Comparison of ENCODE assay signal across 8 cellular contexts in genomic region chr1:231625042-231625441, GRCh38. TPM values are rescaled to one million over a fixed set of nuclear protein-coding genes. Genes with fewer than 3 reads are reported as not detected.
DNase-seq lines count a peak whose midpoint lies in the region; ATAC-seq, FAIRE-seq and TF ChIP-seq lines count a peak whose summit lies in the region.
"Not testable (repeated sequence)": the region's sequence is repeated elsewhere in the genome, so short reads cannot be mapped to it uniquely, and the experiment has no call there.

No MANE protein-coding gene starts in this region.

- H4K20me1 ChIP-seq in K562 (replicated peaks; ENCODE audit: control insufficient read depth, insufficient read depth, low read length), result not testable (repeated sequence)

- in situ Hi-C loops in K562 (cut with MboI), result not testable (repeated sequence)

- CTCF ChIA-PET in CD4-positive, alpha-beta T cell (lab: Charles Lee); K562 (lab: Yijun Ruan, JAX; ENCODE audit: low intra/inter-chr PET ratio): not testable (repeated sequence)
- CTCF ChIA-PET in HEK293 (lab: Yijun Ruan, JAX), result interaction anchor here (1.0 kb wide), 1 partner anchor 20 kb away, joined by 3 read pairs; no protein-coding TSS in a partner anchor

- H3K9ac ChIP-seq in K562 (ENCODE audit: insufficient read depth in 1 of 2, low read depth in 2 of 2, low read length in 2 of 2), result not testable (repeated sequence)

- TF ChIP-seq EP300 in K562 (IDR thresholded peaks at IDR 0.05; ENCODE audit: low read length), result not testable (repeated sequence)

- H3K4me2 ChIP-seq in K562 (ENCODE audit: insufficient read depth, low read length), result not testable (repeated sequence)

- TF ChIP-seq CTCF in CD4-positive, alpha-beta T cell (IDR thresholded peaks at IDR 0.05); HEK293 (tag by site-specific recombination; IDR thresholded peaks at IDR 0.05); K562 (IDR thresholded peaks at IDR 0.05 in 2 of 3, conservative IDR thresholded peaks at IDR 0.05 in 1 of 3; ENCODE audit: insufficient read depth in 2 of 3, low read depth in 1 of 3, low read length in 3 of 3); mesothelial cell of epicardium (IDR thresholded peaks at IDR 0.05; ENCODE audit: unreplicated experiment); natural killer cell (IDR thresholded peaks at IDR 0.05); progenitor cell of endocrine pancreas (IDR thresholded peaks at IDR 0.05; ENCODE audit: unreplicated experiment): not testable (repeated sequence)

- not testable (repeated sequence) for H3K9me3 ChIP-seq in CD4-positive, alpha-beta T cell (ENCODE audit: control insufficient read depth, low read length); HEK293 (ENCODE audit: control insufficient read depth, insufficient read depth, low read depth, low read length); T-helper 17 cell (ENCODE audit: control insufficient read depth, low read length, poor library complexity, severe bottlenecking); K562 (replicated peaks; ENCODE audit: control insufficient read depth, insufficient read depth, low read depth, low read length)

- not testable (repeated sequence) for ATAC-seq in CD4-positive, alpha-beta T cell (ENCODE audit: poor library complexity); T-helper 17 cell; K562; natural killer cell

- H3K4me3 Mint-ChIP-seq in CD4-positive, alpha-beta T cell, result peak overlapping the region; percentile 82
- peak overlapping the region; percentile 56 for H3K4me3 Mint-ChIP-seq in T-helper 17 cell
- peak overlapping the region; percentile 5 for H3K4me3 Mint-ChIP-seq in activated T-helper 1 cell treated with anti-CD3 and anti-CD28 coated beads, Interleukin-12 subunit alpha, Interleukin-12 subunit beta, Interleukin-2, Interleukin-4 antibody, amounts not matched to agents 30 ng/mL and 10 ng/mL and 1 ng/mL, durations not matched to agents 14 hours and 24 hours and 36 hours
- peak overlapping the region; percentile 14 for H3K4me3 Mint-ChIP-seq in mesothelial cell of epicardium
- peak overlapping the region; percentile 62 for H3K4me3 Mint-ChIP-seq in natural killer cell
- H3K4me3 Mint-ChIP-seq in progenitor cell of endocrine pancreas (ENCODE audit: low read depth), result peak overlapping the region; percentile 32

- not testable (repeated sequence) for H3K36me3 ChIP-seq in HEK293 (ENCODE audit: control insufficient read depth in 2 of 2, insufficient read depth in 1 of 2, low read length in 2 of 2); K562 (ENCODE audit: control insufficient read depth, insufficient read depth, low read length)

- not testable (repeated sequence) for DNase-seq in CD4-positive, alpha-beta T cell; T-helper 17 cell; activated T-helper 1 cell treated with anti-CD3 and anti-CD28 coated beads, Interleukin-12 subunit alpha, Interleukin-12 subunit beta, Interleukin-2, Interleukin-4 antibody, amounts not matched to agents 30 ng/mL and 10 ng/mL and 1 ng/mL, durations not matched to agents 14 hours and 24 hours and 36 hours (ENCODE audit: low spot score); K562 (ENCODE audit: extremely low read depth in 1 of 4, low spot score in 3 of 4); mesothelial cell of epicardium (ENCODE audit: low spot score in 2 of 2, unreplicated experiment in 2 of 2); natural killer cell; progenitor cell of endocrine pancreas (ENCODE audit: low spot score, unreplicated experiment)

- FAIRE-seq in K562 (lab: Jason Lieb, UNC), result not testable (repeated sequence)

- H2AFZ ChIP-seq in K562 (ENCODE audit: low read depth, low read length), result not testable (repeated sequence)

- H3K79me2 ChIP-seq in K562 (ENCODE audit: control insufficient read depth, insufficient read depth, low read length), result not testable (repeated sequence)

- H3K4me1 Mint-ChIP-seq in CD4-positive, alpha-beta T cell (ENCODE audit: low read depth), result peaks cover 33% of the 10 kb centered on the region
- H3K4me1 Mint-ChIP-seq in T-helper 17 cell (peaks cover 22% of the 10 kb centered on the region), mesothelial cell of epicardium (peaks cover 13% of the 10 kb centered on the region), natural killer cell (peaks cover 24 to 27% of the 10 kb centered on the region in 2 donors)
- peaks cover 23% of the 10 kb centered on the region for H3K4me1 Mint-ChIP-seq in activated T-helper 1 cell treated with anti-CD3 and anti-CD28 coated beads, Interleukin-12 subunit alpha, Interleukin-12 subunit beta, Interleukin-2, Interleukin-4 antibody, amounts not matched to agents 30 ng/mL and 10 ng/mL and 1 ng/mL, durations not matched to agents 14 hours and 24 hours and 36 hours (ENCODE audit: low read depth)
- H3K4me1 Mint-ChIP-seq in progenitor cell of endocrine pancreas (ENCODE audit: low read depth), result not testable (repeated sequence)

- not testable (repeated sequence) for BruUV-seq in K562 (replicated peaks; lab: Mats Ljungman, UMichigan)

- H3K4me1 ChIP-seq in HEK293 (ENCODE audit: control insufficient read depth, insufficient read depth, low read length), result peaks cover 13% of the 10 kb centered on the region
- H3K4me1 ChIP-seq in K562 (replicated peaks in 1 of 2; ENCODE audit: control insufficient read depth in 2 of 2, insufficient read depth in 2 of 2, low read length in 2 of 2), result peaks cover 0 to 11% of the 10 kb centered on the region in 2 experiments; a peak in 3 of 5 replicates

- peak overlapping the region; percentile 16 for H3K27ac Mint-ChIP-seq in CD4-positive, alpha-beta T cell
- H3K27ac Mint-ChIP-seq in T-helper 17 cell; activated T-helper 1 cell treated with anti-CD3 and anti-CD28 coated beads, Interleukin-12 subunit alpha, Interleukin-12 subunit beta, Interleukin-2, Interleukin-4 antibody, amounts not matched to agents 30 ng/mL and 10 ng/mL and 1 ng/mL, durations not matched to agents 14 hours and 24 hours and 36 hours; mesothelial cell of epicardium; natural killer cell; progenitor cell of endocrine pancreas: not testable (repeated sequence)

- not testable (repeated sequence) for H3K4me3 ChIP-seq in HEK293 (ENCODE audit: low read depth, low read length); K562

- H3K27ac ChIP-seq in CD4-positive, alpha-beta T cell (ENCODE audit: low read depth, low read length); HEK293 (ENCODE audit: extremely low read depth, low read depth, low read length); K562 (ENCODE audit: extremely low read depth, low read depth, low read length): not testable (repeated sequence)

- H3K9me1 ChIP-seq in K562 (ENCODE audit: control insufficient read depth, insufficient read depth, low read length), result not testable (repeated sequence)

- TF ChIP-seq POLR2A in K562 (conservative IDR thresholded peaks at IDR 0.05), result not testable (repeated sequence)

- H3K27me3 ChIP-seq in CD4-positive, alpha-beta T cell (ENCODE audit: control insufficient read depth, insufficient read depth, low read length), result not testable (repeated sequence)
- H3K27me3 ChIP-seq in K562 (ENCODE audit: control insufficient read depth in 2 of 2, insufficient read depth in 2 of 2, low read length in 2 of 2), result peaks cover 13 to 40% of the 10 kb centered on the region in 2 experiments

- TF ChIP-seq RAD21 in K562 (CRISPR knock-in tag; conservative IDR thresholded peaks at IDR 0.05 in 1 of 2, IDR thresholded peaks at IDR 0.05 in 1 of 2), result not testable (repeated sequence)

- H3K9me3 Mint-ChIP-seq in CD4-positive, alpha-beta T cell; activated T-helper 1 cell treated with anti-CD3 and anti-CD28 coated beads, Interleukin-12 subunit alpha, Interleukin-12 subunit beta, Interleukin-2, Interleukin-4 antibody, amounts not matched to agents 30 ng/mL and 10 ng/mL and 1 ng/mL, durations not matched to agents 14 hours and 24 hours and 36 hours; mesothelial cell of epicardium; natural killer cell; progenitor cell of endocrine pancreas (ENCODE audit: low read depth): not testable (repeated sequence)

- 5% methylated on average over 4 of the region's 4 CpGs for WGBS in K562 (ENCODE audit: insufficient coverage, low coverage, missing lambda C conversion rate)

- intact Hi-C loops in CD4-positive, alpha-beta T cell (cut with DNase I, micrococcal nuclease), result loop anchor here in 1 of 2 experiments (10.0 kb wide), 1 partner anchor 100 kb away; the partner anchor contains the start of gene TSNAX
- intact Hi-C loops in activated T-helper 1 cell treated with anti-CD3 and anti-CD28 coated beads, Interleukin-12 subunit alpha, Interleukin-12 subunit beta, Interleukin-2, Interleukin-4 antibody, amounts not matched to agents 30 ng/mL and 10 ng/mL and 1 ng/mL, durations not matched to agents 14 hours and 24 hours and 36 hours (cut with micrococcal nuclease), result loop anchor here (10.0 kb wide), 1 partner anchor 500 kb away; no protein-coding TSS in a partner anchor
- intact Hi-C loops in K562 (cut with micrococcal nuclease); natural killer cell (cut with micrococcal nuclease): not testable (repeated sequence)

- not testable (repeated sequence) for H3K27me3 Mint-ChIP-seq in CD4-positive, alpha-beta T cell
- H3K27me3 Mint-ChIP-seq in T-helper 17 cell (peaks cover 15% of the 10 kb centered on the region), mesothelial cell of epicardium (ENCODE audit: low read depth) (peaks cover 46% of the 10 kb centered on the region), natural killer cell (ENCODE audit: low read depth in 2 of 2) (peaks cover 29 to 37% of the 10 kb centered on the region in 2 donors), progenitor cell of endocrine pancreas (peaks cover 40% of the 10 kb centered on the region)
- peaks cover 32% of the 10 kb centered on the region for H3K27me3 Mint-ChIP-seq in activated T-helper 1 cell treated with anti-CD3 and anti-CD28 coated beads, Interleukin-12 subunit alpha, Interleukin-12 subunit beta, Interleukin-2, Interleukin-4 antibody, amounts not matched to agents 30 ng/mL and 10 ng/mL and 1 ng/mL, durations not matched to agents 14 hours and 24 hours and 36 hours (ENCODE audit: insufficient read depth)

- POLR2A ChIA-PET in CD4-positive, alpha-beta T cell (lab: Charles Lee), result interaction anchor here (0.6 to 2.6 kb wide), 3 partner anchors 12 to 288 kb away, joined by 3 to 21 read pairs (median 3); no protein-coding TSS in a partner anchor
- POLR2A ChIA-PET in HEK293 (lab: Yijun Ruan, JAX), result interaction anchor here (1.6 kb wide), 1 partner anchor 19 kb away, joined by 3 read pairs; no protein-coding TSS in a partner anchor
- POLR2A ChIA-PET in K562 (lab: Yijun Ruan, JAX), result interaction anchor here (1.5 kb wide), 1 partner anchor 8 kb away, joined by 4 read pairs; no protein-coding TSS in a partner anchor

- H3K36me3 Mint-ChIP-seq in CD4-positive, alpha-beta T cell (ENCODE audit: low read depth); activated T-helper 1 cell treated with anti-CD3 and anti-CD28 coated beads, Interleukin-12 subunit alpha, Interleukin-12 subunit beta, Interleukin-2, Interleukin-4 antibody, amounts not matched to agents 30 ng/mL and 10 ng/mL and 1 ng/mL, durations not matched to agents 14 hours and 24 hours and 36 hours (ENCODE audit: low read depth); mesothelial cell of epicardium; natural killer cell; progenitor cell of endocrine pancreas (ENCODE audit: insufficient read depth): not testable (repeated sequence)
- H3K36me3 Mint-ChIP-seq in T-helper 17 cell (ENCODE audit: low read depth), result peaks cover 11% of the 10 kb centered on the region

RNA-seq across cellular contexts. Expression of gene DISC1, which starts 1.5 kb away (rescaled TPM):
- total RNA-seq in CD4-positive, alpha-beta T cell, result 10 to 100 TPM; 19.8 to 20.0 TPM
- total RNA-seq in T-helper 17 cell (10 to 100 TPM; 16.2 to 17.4 TPM), K562 (2014; rRNA removed) (0.04 and 0.09 TPM in 2 replicates), K562 (2014; rRNA removed; fragmentation: Illumina TruSeq; extraction: Trizol) (0.10 and 0.11 TPM in 2 replicates), K562 (2015; rRNA removed; fragmentation: Illumina TruSeq; extraction: Trizol) (0.07 and 0.08 TPM in 2 replicates), K562 (2021) (0.09 and 0.16 TPM in 2 replicates), mesothelial cell of epicardium (9.1 to 11.4 TPM (median 9.1 TPM) in 3 replicates), natural killer cell (10 to 100 TPM in 1 of 3 donors, 1 to 10 TPM in 2; 5.9 to 10.7 (median 9.7) TPM), progenitor cell of endocrine pancreas (5.2 and 6.1 TPM in 2 replicates)
- 3.3 and 3.4 TPM in 2 replicates for total RNA-seq in activated T-helper 1 cell treated with anti-CD3 and anti-CD28 coated beads, Interleukin-12 subunit alpha, Interleukin-12 subunit beta, Interleukin-2, Interleukin-4 antibody, amounts not matched to agents 30 ng/mL and 10 ng/mL and 1 ng/mL, durations not matched to agents 14 hours and 24 hours and 36 hours
- 0.37 and 0.74 TPM in 2 replicates for total RNA-seq in K562 (2011; cell fraction: chromatin; rRNA removed; ENCODE audit: low replicate concordance)
- total RNA-seq in K562 (2011; cell fraction: nucleolus; rRNA removed), result 0.17 and 0.26 TPM in 2 replicates
- 0.15 and 0.31 TPM in 2 replicates for total RNA-seq in K562 (2011; cell fraction: nucleoplasm; rRNA removed)
- polyA plus RNA-seq in K562 (2011; rRNA removed) (0.08 TPM in 2 replicates), K562 (2014; fragmentation: Illumina TruSeq; extraction: Trizol) (0.01 and 0.03 TPM in 2 replicates), K562 (2014; fragmentation: Nextera tagmentation; extraction: Ambion mirVana) (under 1 TPM in 1 of 2 experiments, not detected in 1; 0.01 TPM), K562 (2014; rRNA removed) (0.03 TPM in 1 of 2 replicates, not detected in the other)
- polyA plus RNA-seq in K562 (2011; cell fraction: cytosol; rRNA removed), result 0.04 TPM in 1 of 2 replicates, not detected in the other
- polyA plus RNA-seq in K562 (2011; cell fraction: nucleus; rRNA removed), result 0.10 and 0.33 TPM in 2 replicates
- 0.05 and 0.33 TPM in 2 replicates for polyA plus RNA-seq in K562 (2012)
- 0.18 TPM in 2 replicates for polyA minus RNA-seq in K562 (2011; rRNA and poly(A)+ RNA removed)
- polyA minus RNA-seq in K562 (2011; cell fraction: cytosol; rRNA and poly(A)+ RNA removed), result not detected in 2 replicates
- 0.27 and 1.00 TPM in 2 replicates for polyA minus RNA-seq in K562 (2011; cell fraction: nucleus; rRNA and poly(A)+ RNA removed)

Comparison
In these comparisons a context has a peak if more than half of its experiments do, and no peak if none do; other contexts are left out.
1. H3K4me3 Mint-ChIP-seq: peak in every context shown above with its lines; median percentile 82 in CD4-positive, alpha-beta T cell; 62 in natural killer cell; 56 in T-helper 17 cell; 32 in progenitor cell of endocrine pancreas; 14 in mesothelial cell of epicardium; 5 in activated T-helper 1 cell treated with anti-CD3 and anti-CD28 coated beads, Interleukin-12 subunit alpha, Interleukin-12 subunit beta, Interleukin-2, Interleukin-4 antibody, amounts not matched to agents 30 ng/mL and 10 ng/mL and 1 ng/mL, durations not matched to agents 14 hours and 24 hours and 36 hours.